In the genomic region with DNA sequence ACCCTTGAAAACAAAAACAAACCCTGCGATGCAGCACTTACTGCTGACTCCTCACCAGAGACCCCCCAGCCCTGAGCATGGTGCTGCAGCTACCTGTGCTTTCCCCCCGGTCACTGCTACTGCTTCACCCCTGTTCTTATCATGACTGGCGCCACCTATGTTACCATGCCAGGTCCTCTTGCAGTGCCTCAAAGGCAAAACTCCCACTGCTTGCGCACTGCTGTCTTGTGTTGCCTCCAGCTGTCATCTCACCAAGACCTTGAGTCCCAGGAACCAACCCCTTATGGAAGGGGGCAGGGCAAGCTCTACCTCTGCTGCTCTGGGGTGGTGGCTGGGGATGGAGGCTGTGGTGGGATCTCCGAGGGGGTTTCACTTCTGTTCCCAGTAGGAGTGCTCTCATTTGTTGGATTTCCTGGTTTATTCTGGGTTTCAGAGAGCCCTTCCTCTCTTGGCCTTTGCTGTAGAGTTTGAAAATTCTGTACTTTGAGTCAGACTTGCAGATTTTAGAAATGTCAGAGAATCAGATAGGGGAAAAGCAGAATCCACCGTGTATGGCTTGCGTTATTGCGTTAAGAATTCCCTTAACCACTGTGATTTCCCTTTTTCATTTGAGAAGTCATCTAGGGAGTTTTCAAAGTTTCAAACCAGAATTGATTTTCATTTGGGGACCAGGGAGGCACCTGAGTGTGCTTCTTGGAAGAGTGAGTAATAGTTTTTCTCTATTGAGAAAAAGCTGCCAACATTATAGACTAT, we compare ENCODE assay signal across 1 cellular context.
TF ChIP-seq lines count a peak whose summit lies in the region.

No MANE protein-coding gene starts in this region.

TF ChIP-seq in HEK293, 187 proteins besides CTCF, POLR2A, EP300 and RAD21 (continued from another document):
- TF ChIP-seq, protein P1, sequence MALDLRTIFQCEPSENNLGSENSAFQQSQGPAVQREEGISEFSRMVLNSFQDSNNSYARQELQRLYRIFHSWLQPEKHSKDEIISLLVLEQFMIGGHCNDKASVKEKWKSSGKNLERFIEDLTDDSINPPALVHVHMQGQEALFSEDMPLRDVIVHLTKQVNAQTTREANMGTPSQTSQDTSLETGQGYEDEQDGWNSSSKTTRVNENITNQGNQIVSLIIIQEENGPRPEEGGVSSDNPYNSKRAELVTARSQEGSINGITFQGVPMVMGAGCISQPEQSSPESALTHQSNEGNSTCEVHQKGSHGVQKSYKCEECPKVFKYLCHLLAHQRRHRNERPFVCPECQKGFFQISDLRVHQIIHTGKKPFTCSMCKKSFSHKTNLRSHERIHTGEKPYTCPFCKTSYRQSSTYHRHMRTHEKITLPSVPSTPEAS (tag by site-specific recombination; IDR thresholded peaks at IDR 0.05), result no peak
TF ChIP-seq in HEK293: peak in this region for 1.
